ENCODE assay signal across 10 cellular contexts in genomic region chr9:2055203-2055658, GRCh38. TPM values are rescaled to one million over a fixed set of nuclear protein-coding genes. Genes with fewer than 3 reads are reported as not detected.
DNase-seq lines count a peak whose midpoint lies in the region; ATAC-seq and TF ChIP-seq lines count a peak whose summit lies in the region.
"Had no signal": no experiment of that assay in that cellular context is flagged by ENCODE, and none has a peak within 500 bp of the region (broad histone marks: within the 10 kb centered on the region; RNA-seq: fewer than 3 reads in every experiment).

No MANE protein-coding gene starts in this region.

- H3K9me3 Mint-ChIP-seq in CD4-positive, CD25-positive, alpha-beta regulatory T cell, result no peaks in the 10 kb centered on the region

- H3K27ac ChIP-seq in CD4-positive, CD25-positive, alpha-beta regulatory T cell (ENCODE audit: insufficient read depth, low read length, poor library complexity, severe bottlenecking), result peak overlapping the region; percentile 78

- H3K27ac Mint-ChIP-seq in CD4-positive, CD25-positive, alpha-beta regulatory T cell, result peak overlapping the region; percentile 86 to 92 (median 88)
- H3K27ac Mint-ChIP-seq: progenitor cell of endocrine pancreas had no signal

- no peak for ATAC-seq in CD4-positive, CD25-positive, alpha-beta regulatory T cell (ENCODE audit: low read depth in 2 of 2)
- peak; percentile 45 for ATAC-seq in GM19395 (IDR thresholded peaks at IDR 0.05; ENCODE audit: unreplicated experiment)
- ATAC-seq in omental fat pad (ENCODE audit: low FRiP score), result no peak
- ATAC-seq in Right ventricle myocardium superior (ENCODE audit: poor library complexity), result no peak
- no peak for ATAC-seq in HG03354 (IDR thresholded peaks at IDR 0.05; ENCODE audit: poor library complexity, severe bottlenecking, unreplicated experiment)

- no peaks in the 10 kb centered on the region for H3K27me3 Mint-ChIP-seq in CD4-positive, CD25-positive, alpha-beta regulatory T cell

- H3K36me3 ChIP-seq in CD4-positive, CD25-positive, alpha-beta regulatory T cell (ENCODE audit: control insufficient read depth, insufficient read depth, low read length), result peaks cover 46% of the 10 kb centered on the region

- peak overlapping the region; percentile 73 for H3K4me3 ChIP-seq in CD4-positive, CD25-positive, alpha-beta regulatory T cell (ENCODE audit: low read depth, low read length)
- no peak overlapping the region for H3K4me3 ChIP-seq in fibroblast of the aortic adventitia (ENCODE audit: low read depth, low read length)

- H3K27me3 ChIP-seq in CD4-positive, CD25-positive, alpha-beta regulatory T cell (ENCODE audit: control insufficient read depth, insufficient read depth, low read length), result no peaks in the 10 kb centered on the region

- DNase-seq in CD4-positive, CD25-positive, alpha-beta regulatory T cell, result peak in 1 of 3 donors; percentile 11
- peak; percentile 79 for DNase-seq in M059J (ENCODE audit: low read depth)
- DNase-seq in fibroblast of the aortic adventitia (ENCODE audit: low read depth), result peak; percentile 56
- DNase-seq in epidermal melanocyte (ENCODE audit: insufficient read length, low spot score), result no peak
- DNase-seq in omental fat pad (ENCODE audit: low spot score), result no peak
- DNase-seq in Right ventricle myocardium superior, result no peak
- DNase-seq: Calu3 had no signal

- intact Hi-C loops in Right ventricle myocardium superior (cut with DNase I), result no loop called here

- H3K4me1 ChIP-seq in CD4-positive, CD25-positive, alpha-beta regulatory T cell (ENCODE audit: control insufficient read depth, insufficient read depth, low read length, poor library complexity, severe bottlenecking), result peaks cover 30% of the 10 kb centered on the region

- H3K4me3 Mint-ChIP-seq in CD4-positive, CD25-positive, alpha-beta regulatory T cell, result no peak overlapping the region

- no peaks in the 10 kb centered on the region for H3K9me3 ChIP-seq in CD4-positive, CD25-positive, alpha-beta regulatory T cell (ENCODE audit: control insufficient read depth in 2 of 2, low read length in 2 of 2)

- H3K36me3 Mint-ChIP-seq in CD4-positive, CD25-positive, alpha-beta regulatory T cell, result peaks cover 41% of the 10 kb centered on the region

- TF ChIP-seq CTCF in fibroblast of the aortic adventitia (IDR thresholded peaks at IDR 0.05; ENCODE audit: insufficient read depth, low read length) (no peak), omental fat pad (IDR thresholded peaks at IDR 0.05) (no peak)

- H3K4me1 Mint-ChIP-seq in CD4-positive, CD25-positive, alpha-beta regulatory T cell, result peaks cover 30 to 66% (median 49%) of the 10 kb centered on the region in 4 donors

RNA-seq across cellular contexts. Expression of gene SMARCA2, which starts 40.1 kb away (rescaled TPM):
- total RNA-seq in CD4-positive, CD25-positive, alpha-beta regulatory T cell, result 298 TPM
- polyA plus RNA-seq in CD4-positive, CD25-positive, alpha-beta regulatory T cell, result 10 to 100 TPM; 28.7 to 45.5 (median 34.9) TPM
- total RNA-seq in M059J (2014; rRNA removed; shearing (Covaris generic)), result 62.0 and 75.0 TPM in 2 replicates
- 84.0 and 347 TPM in 2 replicates for total RNA-seq in fibroblast of the aortic adventitia (ENCODE audit: low replicate concordance)
- total RNA-seq in omental fat pad, result 100 to 1,000 TPM in 1 of 4 donors, 10 to 100 TPM in 3; 84.8 to 164 (median 91.6) TPM
- 101 TPM for total RNA-seq in Right ventricle myocardium superior

Comparison
In these comparisons a context has a peak if more than half of its experiments do, and no peak if none do; other contexts are left out.
1. DNase-seq: peak in M059J (single experiment) and fibroblast of the aortic adventitia (single experiment); none in epidermal melanocyte (single experiment), omental fat pad (single experiment) and Right ventricle myocardium superior (single experiment).